ENCODE assay signal across 15 cellular contexts in the genomic region with DNA sequence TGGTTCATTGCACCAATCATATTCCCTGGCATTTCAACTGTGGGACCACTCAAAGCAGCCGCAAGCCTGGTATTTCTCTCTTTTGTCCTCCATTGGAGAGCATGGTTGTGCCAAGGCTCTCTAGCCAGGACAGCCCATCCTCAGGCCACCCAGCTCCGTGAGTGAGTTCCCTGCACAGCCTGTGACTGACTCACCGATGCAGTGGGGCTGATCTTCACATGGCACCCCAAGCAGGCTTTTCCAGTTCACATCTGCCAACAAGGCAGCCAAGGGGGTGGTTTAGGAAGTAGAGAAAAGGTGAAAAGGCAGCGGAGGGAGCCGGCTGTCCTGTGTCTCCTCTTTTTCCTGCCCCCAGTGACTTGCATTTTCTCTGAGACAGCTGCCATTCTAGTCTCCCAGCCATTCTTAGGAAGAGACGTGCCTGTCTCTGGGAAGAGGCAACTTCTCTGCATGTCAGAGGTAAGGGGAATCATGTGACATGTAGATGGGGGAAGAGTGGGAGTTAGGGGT.
DNase-seq lines count a peak whose midpoint lies in the region; ATAC-seq and TF ChIP-seq lines count a peak whose summit lies in the region.
"Had no signal": no experiment of that assay in that cellular context is flagged by ENCODE, and none has a peak within 500 bp of the region (broad histone marks: within the 10 kb centered on the region; RNA-seq: fewer than 3 reads in every experiment).

No MANE protein-coding gene starts in this region.

- no peak overlapping the region for H3K4me3 ChIP-seq in smooth muscle cell
- no peak overlapping the region for H3K4me3 ChIP-seq in Caco-2 (ENCODE audit: low read depth, low read length)
- H3K4me3 ChIP-seq: skin epidermis had no signal

- no peak for TF ChIP-seq CTCF in HFFc6 (IDR thresholded peaks at IDR 0.05)
- no peak for TF ChIP-seq CTCF in smooth muscle cell (IDR thresholded peaks at IDR 0.05; ENCODE audit: borderline replicate concordance, insufficient read depth, poor library complexity, severe bottlenecking)
- TF ChIP-seq CTCF in Caco-2 (IDR thresholded peaks at IDR 0.05; ENCODE audit: insufficient read depth in 1 of 2, low read depth in 1 of 2, low read length in 1 of 2, severe bottlenecking in 1 of 2, unreplicated experiment in 1 of 2), result no peak

- no peak overlapping the region for H2AFZ ChIP-seq in smooth muscle cell (ENCODE audit: low read depth)

- POLR2A ChIA-PET in Caco-2 (lab: Charles Lee), result no interaction called here

- H3K27me3 Mint-ChIP-seq in HFFc6 (ENCODE audit: insufficient read depth) (no peaks in the 10 kb centered on the region), Caco-2 (ENCODE audit: insufficient read depth, unreplicated experiment) (no peaks in the 10 kb centered on the region)
- H3K27me3 Mint-ChIP-seq: activated naive CD4-positive, alpha-beta T cell treated with anti-CD3 and anti-CD28 coated beads, Interleukin-2, amount 50 U/mL, for 24 hours had no signal

- H3K9me3 ChIP-seq in smooth muscle cell (replicated peaks; ENCODE audit: low read depth) (no peaks in the 10 kb centered on the region), Caco-2 (no peaks in the 10 kb centered on the region)

- no peak overlapping the region for H3K4me3 Mint-ChIP-seq in HFFc6
- no peak overlapping the region for H3K4me3 Mint-ChIP-seq in Caco-2 (ENCODE audit: unreplicated experiment)
- H3K4me3 Mint-ChIP-seq: activated naive CD4-positive, alpha-beta T cell treated with anti-CD3 and anti-CD28 coated beads, Interleukin-2, amount 50 U/mL, for 24 hours; stimulated activated naive B cell treated with anti-CD40 and anti-IgM and Interleukin-4, amounts not matched to agents 10 μg/mL and 1 μg/mL and 100 μg/mL, for 72 hours had no signal

- no peaks in the 10 kb centered on the region for H4K20me1 ChIP-seq in smooth muscle cell (ENCODE audit: low read depth)

- no TSS peak for BruUV-seq in Caco-2 (replicated peaks; lab: Mats Ljungman, UMichigan)

- H3K27ac Mint-ChIP-seq in HFFc6 (peak overlapping the region; percentile 89), Caco-2 (ENCODE audit: unreplicated experiment) (no peak overlapping the region)
- H3K27ac Mint-ChIP-seq: activated naive CD4-positive, alpha-beta T cell treated with anti-CD3 and anti-CD28 coated beads, Interleukin-2, amount 50 U/mL, for 24 hours; stimulated activated naive B cell treated with anti-CD40 and anti-IgM and Interleukin-4, amounts not matched to agents 10 μg/mL and 1 μg/mL and 100 μg/mL, for 72 hours had no signal

- H3K9me3 Mint-ChIP-seq in HFFc6 (no peaks in the 10 kb centered on the region), Caco-2 (ENCODE audit: unreplicated experiment) (no peaks in the 10 kb centered on the region)
- H3K9me3 Mint-ChIP-seq: activated naive CD4-positive, alpha-beta T cell treated with anti-CD3 and anti-CD28 coated beads, Interleukin-2, amount 50 U/mL, for 24 hours had no signal

- intact Hi-C loops in Caco-2 (cut with micrococcal nuclease; ENCODE audit: unreplicated experiment), result no loop called here

- no peak overlapping the region for H3K9ac ChIP-seq in smooth muscle cell (ENCODE audit: low read depth)

- CTCF ChIA-PET in Caco-2 (lab: Charles Lee), result no interaction called here

- H3K36me3 ChIP-seq in smooth muscle cell (ENCODE audit: low read depth) (no peaks in the 10 kb centered on the region), Caco-2 (ENCODE audit: control insufficient read depth, insufficient read depth, low read length) (no peaks in the 10 kb centered on the region)

- H3K4me1 Mint-ChIP-seq in HFFc6 (ENCODE audit: low read depth) (peaks cover 30% of the 10 kb centered on the region), Caco-2 (ENCODE audit: low read depth, unreplicated experiment) (no peaks in the 10 kb centered on the region)
- H3K4me1 Mint-ChIP-seq: activated naive CD4-positive, alpha-beta T cell treated with anti-CD3 and anti-CD28 coated beads, Interleukin-2, amount 50 U/mL, for 24 hours had no signal

- H3K79me2 ChIP-seq in smooth muscle cell (ENCODE audit: low read depth), result no peaks in the 10 kb centered on the region

- H3F3A ChIP-seq in smooth muscle cell (ENCODE audit: low read depth), result no peaks in the 10 kb centered on the region

- no peak for ATAC-seq in left lobe of liver
- ATAC-seq in GM19023 (IDR thresholded peaks at IDR 0.05; ENCODE audit: unreplicated experiment), result no peak
- no peak for ATAC-seq in GM21390 (IDR thresholded peaks at IDR 0.05; ENCODE audit: unreplicated experiment)
- ATAC-seq: stimulated activated naive B cell treated with anti-CD40 and anti-IgM and Interleukin-4, amounts not matched to agents 10 μg/mL and 1 μg/mL and 100 μg/mL, for 72 hours had no signal

- peak overlapping the region; percentile 86 for H3K27ac ChIP-seq in smooth muscle cell (ENCODE audit: low read depth)

- peaks cover 3% of the 10 kb centered on the region for H3K4me1 ChIP-seq in smooth muscle cell (ENCODE audit: low read depth)
- H3K4me1 ChIP-seq in Caco-2, result no peaks in the 10 kb centered on the region

- H3K27me3 ChIP-seq in smooth muscle cell (ENCODE audit: low read depth) (no peaks in the 10 kb centered on the region), Caco-2 (replicated peaks; ENCODE audit: control insufficient read depth, insufficient read depth, low read length) (no peaks in the 10 kb centered on the region)

- H3K4me2 ChIP-seq in smooth muscle cell, result no peak overlapping the region

- DNase-seq in HFFc6 (no peak), UCSD-AML1 (lab: John Stamatoyannopoulos, UW; ENCODE audit: unreplicated experiment) (peak; percentile 17), iPS-NIHi11 (ENCODE audit: low spot score) (peak; percentile 32), smooth muscle cell (lab: John Stamatoyannopoulos, UW; ENCODE audit: unreplicated experiment) (no peak), left lobe of liver (ENCODE audit: low spot score) (no peak), Caco-2 (no peak)
- DNase-seq: activated CD4-positive, CD25-positive, alpha-beta regulatory T cell treated with anti-CD3 and anti-CD28 coated beads, Interleukin-2, amount 50 U/mL, for 72 hours; EL; NCI-H1930; NCI-H524; stimulated activated naive B cell treated with anti-CD40 and anti-IgM and Interleukin-4, amounts not matched to agents 10 μg/mL and 1 μg/mL and 100 μg/mL, for 72 hours had no signal

- H3K36me3 Mint-ChIP-seq in HFFc6 (ENCODE audit: low read depth) (no peaks in the 10 kb centered on the region), Caco-2 (ENCODE audit: insufficient read depth, unreplicated experiment) (no peaks in the 10 kb centered on the region)
- H3K36me3 Mint-ChIP-seq: activated naive CD4-positive, alpha-beta T cell treated with anti-CD3 and anti-CD28 coated beads, Interleukin-2, amount 50 U/mL, for 24 hours; stimulated activated naive B cell treated with anti-CD40 and anti-IgM and Interleukin-4, amounts not matched to agents 10 μg/mL and 1 μg/mL and 100 μg/mL, for 72 hours had no signal

- WGBS in smooth muscle cell (ENCODE audit: low lambda C conversion rate), result 45% methylated on average over 6 of the region's 6 CpGs

Comparison
In these comparisons a context has a peak if more than half of its experiments do, and no peak if none do; other contexts are left out.
1. DNase-seq: peak in UCSD-AML1 (single experiment) and iPS-NIHi11 (single experiment); none in HFFc6 (single experiment), smooth muscle cell (single experiment), left lobe of liver (single experiment) and Caco-2 (0 of 2).